15 cellular contexts compared by ENCODE assay signal in the genomic region with DNA sequence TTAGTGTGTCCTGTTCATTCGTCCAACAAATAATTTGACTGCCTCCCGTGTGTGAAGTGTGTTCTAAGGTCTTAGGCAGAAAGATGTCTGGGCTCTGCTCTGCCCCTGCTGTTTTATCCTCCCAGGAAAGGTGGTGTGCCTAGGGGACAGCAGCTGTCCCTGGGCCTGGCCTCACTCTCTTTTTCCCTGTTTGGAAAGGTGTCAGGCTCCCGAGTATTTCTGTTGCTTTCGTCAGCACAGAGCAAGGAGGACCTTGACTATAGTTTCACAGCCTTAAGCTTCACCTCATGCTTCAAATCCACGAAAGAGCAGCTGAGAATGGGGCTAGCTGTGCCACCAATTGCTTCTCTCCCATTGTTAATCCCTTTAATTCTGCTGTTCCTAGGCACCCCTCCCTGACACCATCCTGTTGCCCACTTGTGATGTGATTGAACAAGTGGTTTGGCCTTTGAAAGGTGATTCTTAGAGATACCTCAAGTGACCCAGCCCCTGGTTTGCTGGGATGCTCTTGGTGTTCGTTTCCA.
"Had no signal": no experiment of that assay in that cellular context is flagged by ENCODE, and none has a peak within 500 bp of the region (broad histone marks: within the 10 kb centered on the region; RNA-seq: fewer than 3 reads in every experiment).

No MANE protein-coding gene starts in this region.

- H3K9me3 Mint-ChIP-seq: activated naive CD8-positive, alpha-beta T cell treated with anti-CD3 and anti-CD28 coated beads, Interleukin-2, amount 10 ng/mL, durations not matched to agents 7 days and 5 days; activated T-cell treated with anti-CD3 and anti-CD28 coated beads, Interleukin-2, amount 50 U/mL, for 72 hours had no signal

- H3K27ac ChIP-seq: breast epithelium, colonic mucosa, left lung had no signal

- DNase-seq: activated CD4-positive, alpha-beta T cell treated with anti-CD3 and anti-CD28 coated beads for 1 hour; activated CD4-positive, alpha-beta T cell treated with anti-CD3 and anti-CD28 coated beads, Interleukin-2, amount 50 U/mL, for 48 hours; activated naive CD8-positive, alpha-beta T cell treated with anti-CD3 and anti-CD28 coated beads, Interleukin-2, amount 10 ng/mL, durations not matched to agents 7 days and 5 days; activated T-cell treated with anti-CD3 and anti-CD28 coated beads, Interleukin-2, amount 50 U/mL, for 72 hours; aorta; colonic mucosa; effector CD8-positive, alpha-beta T cell; foreskin melanocyte; heart right ventricle; islet precursor cell; left lung; mesenchymal stem cell; T-helper 9 cell; trophoblast cell had no signal

- H3K4me1 Mint-ChIP-seq: activated naive CD8-positive, alpha-beta T cell treated with anti-CD3 and anti-CD28 coated beads, Interleukin-2, amount 10 ng/mL, durations not matched to agents 7 days and 5 days had no signal

- H3K27me3 Mint-ChIP-seq: activated naive CD8-positive, alpha-beta T cell treated with anti-CD3 and anti-CD28 coated beads, Interleukin-2, amount 10 ng/mL, durations not matched to agents 7 days and 5 days had no signal

- H3K27ac Mint-ChIP-seq: activated naive CD8-positive, alpha-beta T cell treated with anti-CD3 and anti-CD28 coated beads, Interleukin-2, amount 10 ng/mL, durations not matched to agents 7 days and 5 days; activated T-cell treated with anti-CD3 and anti-CD28 coated beads, Interleukin-2, amount 50 U/mL, for 72 hours had no signal

- ATAC-seq: activated T-cell treated with anti-CD3 and anti-CD28 coated beads, Interleukin-2, amount 50 U/mL, for 72 hours; heart right ventricle; left lung had no signal

- H3K36me3 Mint-ChIP-seq: activated naive CD8-positive, alpha-beta T cell treated with anti-CD3 and anti-CD28 coated beads, Interleukin-2, amount 10 ng/mL, durations not matched to agents 7 days and 5 days had no signal

- H3K4me3 Mint-ChIP-seq: activated naive CD8-positive, alpha-beta T cell treated with anti-CD3 and anti-CD28 coated beads, Interleukin-2, amount 10 ng/mL, durations not matched to agents 7 days and 5 days; activated T-cell treated with anti-CD3 and anti-CD28 coated beads, Interleukin-2, amount 50 U/mL, for 72 hours had no signal
